In the genomic region with DNA sequence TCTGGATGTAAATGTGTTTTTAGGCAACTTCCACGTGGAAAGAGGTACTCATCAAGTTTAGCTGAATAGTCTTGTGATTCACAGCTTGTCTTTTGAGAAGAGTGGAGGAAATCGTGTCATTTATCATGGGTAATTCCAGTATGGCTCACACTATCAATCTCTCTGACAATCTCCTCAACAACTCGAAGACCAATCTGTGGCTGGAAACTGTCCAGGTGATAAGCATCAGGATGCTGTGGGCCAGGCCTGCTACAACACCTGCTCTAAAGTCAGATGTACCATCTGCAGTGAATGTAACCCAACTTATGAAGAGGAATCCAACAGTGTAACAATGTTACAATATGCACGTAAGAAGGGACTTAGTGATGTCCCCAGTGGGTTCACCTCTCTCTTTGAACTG, we compare ENCODE assay signal across 17 cellular contexts.
DNase-seq lines count a peak whose midpoint lies in the region; ATAC-seq lines count a peak whose summit lies in the region.
"Had no signal": no experiment of that assay in that cellular context is flagged by ENCODE, and none has a peak within 500 bp of the region (broad histone marks: within the 10 kb centered on the region; RNA-seq: fewer than 3 reads in every experiment).

No MANE protein-coding gene starts in this region.

- CTCF ChIA-PET in activated CD4-positive, alpha-beta T cell treated with anti-CD3 and anti-CD28 coated beads for 36 hours (lab: Charles Lee) = interaction anchor here (0.7 kb wide), 2 partner anchors 68 to 375 kb away, joined by 3 read pairs; no protein-coding TSS in a partner anchor

- H3K9me3 Mint-ChIP-seq in activated CD4-positive, alpha-beta T cell treated with anti-CD3 and anti-CD28 coated beads for 36 hours (ENCODE audit: low read depth) = no peaks in the 10 kb centered on the region
- no peaks in the 10 kb centered on the region for H3K9me3 Mint-ChIP-seq in activated CD4-positive, alpha-beta T cell treated with anti-CD3 and anti-CD28 coated beads, Interleukin-2, amount 10 ng/mL, durations not matched to agents 24 days and 14 days
- H3K9me3 Mint-ChIP-seq in stimulated activated naive CD8-positive, alpha-beta T cell treated with anti-CD3 and anti-CD28 coated beads, Interleukin-15, amount 100 ng/mL, for 72 hours = no peaks in the 10 kb centered on the region
- H3K9me3 Mint-ChIP-seq in stimulated activated effector memory CD8-positive, alpha-beta T cell treated with anti-CD3 and anti-CD28 coated beads, Interleukin-12 subunit alpha, Interleukin-12 subunit beta, amount 100 ng/mL, for 72 hours = peaks cover 2% of the 10 kb centered on the region
- H3K9me3 Mint-ChIP-seq: CD4-positive, alpha-beta T cell; GM23338 had no signal

- no peaks in the 10 kb centered on the region for H3K27me3 Mint-ChIP-seq in activated CD4-positive, alpha-beta T cell treated with anti-CD3 and anti-CD28 coated beads for 36 hours
- no peaks in the 10 kb centered on the region for H3K27me3 Mint-ChIP-seq in activated CD4-positive, alpha-beta T cell treated with anti-CD3 and anti-CD28 coated beads, Interleukin-2, amount 10 ng/mL, durations not matched to agents 24 days and 14 days
- H3K27me3 Mint-ChIP-seq in stimulated activated naive CD8-positive, alpha-beta T cell treated with anti-CD3 and anti-CD28 coated beads, Interleukin-15, amount 100 ng/mL, for 72 hours = no peaks in the 10 kb centered on the region
- H3K27me3 Mint-ChIP-seq: CD4-positive, alpha-beta T cell had no signal

- no peaks in the 10 kb centered on the region for H3K4me1 Mint-ChIP-seq in activated CD4-positive, alpha-beta T cell treated with anti-CD3 and anti-CD28 coated beads for 36 hours
- H3K4me1 Mint-ChIP-seq in activated CD4-positive, alpha-beta T cell treated with anti-CD3 and anti-CD28 coated beads, Interleukin-2, amount 10 ng/mL, durations not matched to agents 24 days and 14 days = no peaks in the 10 kb centered on the region
- no peaks in the 10 kb centered on the region for H3K4me1 Mint-ChIP-seq in stimulated activated naive CD8-positive, alpha-beta T cell treated with anti-CD3 and anti-CD28 coated beads, Interleukin-15, amount 100 ng/mL, for 72 hours
- H3K4me1 Mint-ChIP-seq in stimulated activated effector memory CD8-positive, alpha-beta T cell treated with anti-CD3 and anti-CD28 coated beads, Interleukin-12 subunit alpha, Interleukin-12 subunit beta, amount 100 ng/mL, for 72 hours = no peaks in the 10 kb centered on the region
- H3K4me1 Mint-ChIP-seq: GM23338 had no signal

- POLR2A ChIA-PET in activated CD4-positive, alpha-beta T cell treated with anti-CD3 and anti-CD28 coated beads for 36 hours (lab: Charles Lee) = no interaction called here

- H3K27ac Mint-ChIP-seq in activated CD4-positive, alpha-beta T cell treated with anti-CD3 and anti-CD28 coated beads for 36 hours = no peak overlapping the region
- H3K27ac Mint-ChIP-seq in activated CD4-positive, alpha-beta T cell treated with anti-CD3 and anti-CD28 coated beads, Interleukin-2, amount 10 ng/mL, durations not matched to agents 24 days and 14 days = no peak overlapping the region
- H3K27ac Mint-ChIP-seq in stimulated activated naive CD8-positive, alpha-beta T cell treated with anti-CD3 and anti-CD28 coated beads, Interleukin-15, amount 100 ng/mL, for 72 hours = peak overlapping the region in 1 of 2 donors; percentile 80
- H3K27ac Mint-ChIP-seq in stimulated activated effector memory CD8-positive, alpha-beta T cell treated with anti-CD3 and anti-CD28 coated beads, Interleukin-12 subunit alpha, Interleukin-12 subunit beta, amount 100 ng/mL, for 72 hours = no peak overlapping the region
- H3K27ac Mint-ChIP-seq: CD4-positive, alpha-beta T cell; GM23338 had no signal

- ATAC-seq in activated CD4-positive, alpha-beta T cell treated with anti-CD3 and anti-CD28 coated beads for 36 hours = peak; percentile 33
- ATAC-seq in stimulated activated naive CD8-positive, alpha-beta T cell treated with anti-CD3 and anti-CD28 coated beads, Interleukin-15, Interleukin-2, amounts not matched to agents 100 U/mL and 50 U/mL, for 24 hours = peak; percentile 40
- ATAC-seq in stimulated activated naive CD8-positive, alpha-beta T cell treated with anti-CD3 and anti-CD28 coated beads, Interleukin-15, amount 100 ng/mL, for 72 hours = no peak
- no peak for ATAC-seq in stimulated activated effector memory CD8-positive, alpha-beta T cell treated with anti-CD3 and anti-CD28 coated beads, Interleukin-12 subunit alpha, Interleukin-12 subunit beta, amount 100 ng/mL, for 72 hours
- ATAC-seq: GM23338 had no signal

- intact Hi-C loops in activated CD4-positive, alpha-beta T cell treated with anti-CD3 and anti-CD28 coated beads for 36 hours (cut with DNase I, micrococcal nuclease) = no loop called here
- intact Hi-C loops in activated CD4-positive, alpha-beta T cell treated with anti-CD3 and anti-CD28 coated beads, Interleukin-2, amount 10 ng/mL, durations not matched to agents 24 days and 14 days (cut with micrococcal nuclease) = no loop called here

- DNase-seq in activated CD4-positive, alpha-beta T cell treated with anti-CD3 and anti-CD28 coated beads for 36 hours = peak; percentile 5
- no peak for DNase-seq in activated CD4-positive, alpha-beta T cell treated with anti-CD3 and anti-CD28 coated beads, Interleukin-2, amount 10 ng/mL, durations not matched to agents 24 days and 14 days
- no peak for DNase-seq in stimulated activated naive CD8-positive, alpha-beta T cell treated with anti-CD3 and anti-CD28 coated beads, Interleukin-15, Interleukin-2, amounts not matched to agents 100 U/mL and 50 U/mL, for 24 hours
- DNase-seq in stimulated activated naive CD8-positive, alpha-beta T cell treated with anti-CD3 and anti-CD28 coated beads, Interleukin-15, amount 100 ng/mL, for 72 hours = no peak
- DNase-seq in NCI-H69 (lab: John Stamatoyannopoulos, UW) (peak; percentile 37), SKM-1 treated with dmso at 0.1 percent for 144 hours (lab: John Stamatoyannopoulos, UW; ENCODE audit: unreplicated experiment) (no peak)
- no peak for DNase-seq in stimulated activated effector memory CD8-positive, alpha-beta T cell treated with anti-CD3 and anti-CD28 coated beads, Interleukin-12 subunit alpha, Interleukin-12 subunit beta, amount 100 ng/mL, for 72 hours (ENCODE audit: low spot score in 2 of 2)
- DNase-seq: Caco-2; CD4-positive, alpha-beta T cell; DMS153; KG1; NCI-H1092; NCI-H1694; NCI-H2081; NK-92 treated with Interleukin-12 subunit alpha and Interleukin-12 subunit beta, amount 100 ng/mL, for 24 hours; SHP77 treated with DMSO at 0.1 percent for 48 hours had no signal

- H3K36me3 Mint-ChIP-seq in activated CD4-positive, alpha-beta T cell treated with anti-CD3 and anti-CD28 coated beads for 36 hours (ENCODE audit: low read depth) = no peaks in the 10 kb centered on the region
- H3K36me3 Mint-ChIP-seq in activated CD4-positive, alpha-beta T cell treated with anti-CD3 and anti-CD28 coated beads, Interleukin-2, amount 10 ng/mL, durations not matched to agents 24 days and 14 days (ENCODE audit: low read depth) = no peaks in the 10 kb centered on the region
- no peaks in the 10 kb centered on the region for H3K36me3 Mint-ChIP-seq in stimulated activated effector memory CD8-positive, alpha-beta T cell treated with anti-CD3 and anti-CD28 coated beads, Interleukin-12 subunit alpha, Interleukin-12 subunit beta, amount 100 ng/mL, for 72 hours

- H3K4me3 Mint-ChIP-seq in activated CD4-positive, alpha-beta T cell treated with anti-CD3 and anti-CD28 coated beads for 36 hours = no peak overlapping the region
- no peak overlapping the region for H3K4me3 Mint-ChIP-seq in activated CD4-positive, alpha-beta T cell treated with anti-CD3 and anti-CD28 coated beads, Interleukin-2, amount 10 ng/mL, durations not matched to agents 24 days and 14 days
- H3K4me3 Mint-ChIP-seq in stimulated activated naive CD8-positive, alpha-beta T cell treated with anti-CD3 and anti-CD28 coated beads, Interleukin-15, amount 100 ng/mL, for 72 hours = no peak overlapping the region
- H3K4me3 Mint-ChIP-seq in stimulated activated effector memory CD8-positive, alpha-beta T cell treated with anti-CD3 and anti-CD28 coated beads, Interleukin-12 subunit alpha, Interleukin-12 subunit beta, amount 100 ng/mL, for 72 hours = no peak overlapping the region
- H3K4me3 Mint-ChIP-seq: CD4-positive, alpha-beta T cell; GM23338 had no signal

Comparison
In these comparisons a context has a peak if more than half of its experiments do, and no peak if none do; other contexts are left out.
1. ATAC-seq: peak in activated CD4-positive, alpha-beta T cell treated with anti-CD3 and anti-CD28 coated beads for 36 hours (single experiment) and stimulated activated naive CD8-positive, alpha-beta T cell treated with anti-CD3 and anti-CD28 coated beads, Interleukin-15, Interleukin-2, amounts not matched to agents 100 U/mL and 50 U/mL, for 24 hours (single experiment); none in stimulated activated naive CD8-positive, alpha-beta T cell treated with anti-CD3 and anti-CD28 coated beads, Interleukin-15, amount 100 ng/mL, for 72 hours (single experiment) and stimulated activated effector memory CD8-positive, alpha-beta T cell treated with anti-CD3 and anti-CD28 coated beads, Interleukin-12 subunit alpha, Interleukin-12 subunit beta, amount 100 ng/mL, for 72 hours (single experiment).
2. DNase-seq: peak in activated CD4-positive, alpha-beta T cell treated with anti-CD3 and anti-CD28 coated beads for 36 hours (single experiment) and NCI-H69 (single experiment); none in activated CD4-positive, alpha-beta T cell treated with anti-CD3 and anti-CD28 coated beads, Interleukin-2, amount 10 ng/mL, durations not matched to agents 24 days and 14 days (single experiment), stimulated activated naive CD8-positive, alpha-beta T cell treated with anti-CD3 and anti-CD28 coated beads, Interleukin-15, Interleukin-2, amounts not matched to agents 100 U/mL and 50 U/mL, for 24 hours (single experiment), stimulated activated naive CD8-positive, alpha-beta T cell treated with anti-CD3 and anti-CD28 coated beads, Interleukin-15, amount 100 ng/mL, for 72 hours (0 of 2), SKM-1 treated with dmso at 0.1 percent for 144 hours (single experiment) and stimulated activated effector memory CD8-positive, alpha-beta T cell treated with anti-CD3 and anti-CD28 coated beads, Interleukin-12 subunit alpha, Interleukin-12 subunit beta, amount 100 ng/mL, for 72 hours (0 of 2).